In genomic region chr14:96391293-96392118, GRCh38 we compare ENCODE assay signal across 8 cellular contexts. TPM values are rescaled to one million over a fixed set of nuclear protein-coding genes. Genes with fewer than 3 reads are reported as not detected.
DNase-seq lines count a peak whose midpoint lies in the region; ATAC-seq, FAIRE-seq and TF ChIP-seq lines count a peak whose summit lies in the region.

No MANE protein-coding gene starts in this region.

- WGBS in psoas muscle, 3 donors: 0 to 1% (median 0%) methylated on average over 59 to 79 of the region's 79 CpGs

- H3K27me3 ChIP-seq in right atrium auricular region: no peaks in the 10 kb centered on the region
- H3K27me3 ChIP-seq in psoas muscle (ENCODE audit: insufficient read depth in 3 of 3, low read length in 2 of 3): no peaks in the 10 kb centered on the region

- H3K4me3 ChIP-seq in right atrium auricular region (peak overlapping the region; percentile 65 to 84), psoas muscle (peak overlapping the region; percentile 85)

- no peaks in the 10 kb centered on the region for H3K9me3 ChIP-seq in right atrium auricular region
- H3K9me3 ChIP-seq in psoas muscle: no peaks in the 10 kb centered on the region

- TF ChIP-seq CTCF in GM13976 (IDR thresholded peaks at IDR 0.05; ENCODE audit: borderline replicate concordance, control extremely low read depth, extremely low read depth, insufficient read depth, missing control alignments) (no peak), right atrium auricular region (IDR thresholded peaks at IDR 0.05) (peak in 1 of 2 donors; percentile 9), psoas muscle (IDR thresholded peaks at IDR 0.05) (no peak)

- peak; percentile 56 for FAIRE-seq in urothelium cell line (lab: Jason Lieb, UNC)

- peak; percentile 84 for ATAC-seq in HG02852 (IDR thresholded peaks at IDR 0.05; ENCODE audit: unreplicated experiment)
- peak; percentile 98 to 100 (median 99) for ATAC-seq in psoas muscle

- in situ Hi-C loops in GM13976 (cut with MboI; ENCODE audit: low sequenced_read_pairs, unreplicated experiment): no loop called here

- H3K27ac ChIP-seq in right atrium auricular region: peak overlapping the region; percentile 63 to 68
- H3K27ac ChIP-seq in psoas muscle: peak overlapping the region; percentile 50

- intact Hi-C loops in psoas muscle (cut with DNase I): loop anchor here (2.0 kb wide), 2 partner anchors 27 to 29 kb away; partner anchors contain the start of genes ATG2B (in 1 of the 2) and GSKIP (in 1 of the 2)

- H3K36me3 ChIP-seq in right atrium auricular region (no peaks in the 10 kb centered on the region), psoas muscle (ENCODE audit: insufficient read depth in 1 of 2, low read depth in 1 of 2) (no peaks in the 10 kb centered on the region)

- peaks cover 0 to 15% of the 10 kb centered on the region in 2 donors for H3K4me1 ChIP-seq in right atrium auricular region
- H3K4me1 ChIP-seq in psoas muscle: peaks cover 7% of the 10 kb centered on the region

- DNase-seq in GM13976 (ENCODE audit: low spot score): peak; percentile 99
- peak; percentile 66 for DNase-seq in NCI-H1436 treated with DMSO at 0.1 percent for 48 hours (lab: John Stamatoyannopoulos, UW)
- DNase-seq in T follicular helper cell (ENCODE audit: low read depth): peak; percentile 99
- peak; percentile 74 for DNase-seq in amniotic stem cell (lab: John Stamatoyannopoulos, UW)
- peak; percentile 95 for DNase-seq in right atrium auricular region (ENCODE audit: low spot score)
- peak; percentile 98 to 99 for DNase-seq in psoas muscle
- peak; percentile 96 for DNase-seq in urothelium cell line (ENCODE audit: low spot score)

RNA-seq across cellular contexts. Expression of gene AK7, which starts 0.4 kb away (rescaled TPM):
- 1 to 10 TPM; 1.1 to 2.1 TPM for total RNA-seq in right atrium auricular region
- under 1 TPM in 2 of 4 donors, not detected in 2; 0.25 to 0.46 TPM for total RNA-seq in psoas muscle
- polyA plus RNA-seq in psoas muscle: 1 to 10 TPM in 1 of 3 donors, under 1 TPM in 2; 0.08 to 1.2 (median 0.25) TPM

RNA-seq across cellular contexts. Expression of gene GSKIP, which starts 28.2 kb away (rescaled TPM):
- total RNA-seq in right atrium auricular region (10 to 100 TPM in 1 of 2 donors, 1 to 10 TPM in 1; 8.7 to 14.8 TPM), psoas muscle (1 to 10 TPM; 5.7 to 7.2 (median 6.6) TPM)
- 10 to 100 TPM in 2 of 3 donors, 1 to 10 TPM in 1; 7.8 to 19.7 (median 17.8) TPM for polyA plus RNA-seq in psoas muscle

RNA-seq across cellular contexts. Expression of gene ATG2B, which starts 28.4 kb away (rescaled TPM):
- 10 to 100 TPM; 15.1 to 16.2 TPM for total RNA-seq in right atrium auricular region
- total RNA-seq in psoas muscle: 10 to 100 TPM; 12.6 to 21.5 (median 16.8) TPM
- 10 to 100 TPM in 1 of 3 donors, 1 to 10 TPM in 2; 2.7 to 12.3 (median 3.2) TPM for polyA plus RNA-seq in psoas muscle

Comparison
In these comparisons a context has a peak if more than half of its experiments do, and no peak if none do; other contexts are left out.
1. Peak in every context shown above with its lines: DNase-seq, ATAC-seq, H3K4me3 ChIP-seq and H3K27ac ChIP-seq.